ENCODE assay signal across 8 cellular contexts in genomic region chr11:72782081-72782920, GRCh38. TPM values are rescaled to one million over a fixed set of nuclear protein-coding genes. Genes with fewer than 3 reads are reported as not detected.
DNase-seq lines count a peak whose midpoint lies in the region; ATAC-seq, FAIRE-seq and TF ChIP-seq lines count a peak whose summit lies in the region.

No MANE protein-coding gene starts in this region.

- H3K27ac Mint-ChIP-seq in CD8-positive, alpha-beta T cell: peak overlapping the region; percentile 67

- no peak for TF ChIP-seq CTCF in CD8-positive, alpha-beta T cell (IDR thresholded peaks at IDR 0.05)
- TF ChIP-seq CTCF in HEK293 (tag by site-specific recombination; IDR thresholded peaks at IDR 0.05): no peak
- TF ChIP-seq CTCF in hepatocyte (IDR thresholded peaks at IDR 0.05; ENCODE audit: poor library complexity): no peak

- peak overlapping the region; percentile 41 for H2AFZ ChIP-seq in hepatocyte

- peak overlapping the region; percentile 70 for H3K4me3 Mint-ChIP-seq in CD8-positive, alpha-beta T cell

- H3K9me3 Mint-ChIP-seq in CD8-positive, alpha-beta T cell: no peaks in the 10 kb centered on the region

- H3K27me3 Mint-ChIP-seq in CD8-positive, alpha-beta T cell (ENCODE audit: low read depth): no peaks in the 10 kb centered on the region

- CTCF ChIA-PET in CD8-positive, alpha-beta T cell (lab: Charles Lee): interaction anchor here (0.9 to 3.1 kb wide), 6 partner anchors 11 to 360 kb away, joined by 3 to 16 read pairs (median 6); partner anchors contain the start of genes FCHSD2 and STARD10
- CTCF ChIA-PET in HEK293 (lab: Yijun Ruan, JAX): interaction anchor here (0.5 to 1.9 kb wide), 7 partner anchors 12 to 340 kb away, joined by 3 to 9 read pairs (median 4); partner anchors contain the start of gene STARD10

- peak overlapping the region; percentile 94 for H3K4me2 ChIP-seq in hepatocyte

- H3K79me2 ChIP-seq in hepatocyte: peaks cover 41% of the 10 kb centered on the region

- peaks cover 16% of the 10 kb centered on the region for H3K4me1 ChIP-seq in CD8-positive, alpha-beta T cell (ENCODE audit: insufficient read depth, low read length)
- H3K4me1 ChIP-seq in HEK293 (ENCODE audit: control insufficient read depth, insufficient read depth, low read length): no peaks in the 10 kb centered on the region
- peaks cover 63% of the 10 kb centered on the region for H3K4me1 ChIP-seq in hepatocyte (ENCODE audit: insufficient read depth)
- H3K4me1 ChIP-seq in small intestine (ENCODE audit: control insufficient read depth in 2 of 2, insufficient read depth in 1 of 2, low read depth in 1 of 2, low read length in 1 of 2): peaks cover 3 to 4% of the 10 kb centered on the region in 2 donors

- FAIRE-seq in small intestine (lab: Jason Lieb, UNC): no peak

- no peak for DNase-seq in CD8-positive, alpha-beta T cell
- DNase-seq in SW480 (ENCODE audit: low spot score) (peak; percentile 71), hepatocyte (ENCODE audit: low spot score) (peak; percentile 57), small intestine (peak; percentile 78), NCI-H2107 (lab: John Stamatoyannopoulos, UW) (no peak), OCI-M2 (lab: John Stamatoyannopoulos, UW; ENCODE audit: unreplicated experiment) (no peak)

- peaks cover 31% of the 10 kb centered on the region for H3K4me1 Mint-ChIP-seq in CD8-positive, alpha-beta T cell (ENCODE audit: low read depth)

- H3K36me3 ChIP-seq in CD8-positive, alpha-beta T cell (ENCODE audit: insufficient read depth, low read length): no peaks in the 10 kb centered on the region
- H3K36me3 ChIP-seq in HEK293 (ENCODE audit: control insufficient read depth in 2 of 2, insufficient read depth in 1 of 2, low read length in 2 of 2) (peaks cover 0 to 5% of the 10 kb centered on the region in 2 experiments; a peak in 1 of 3 replicates), hepatocyte (replicated peaks; ENCODE audit: insufficient read depth, low read depth) (no peaks in the 10 kb centered on the region), small intestine (ENCODE audit: control insufficient read depth in 2 of 2, insufficient read depth in 2 of 2, low read length in 2 of 2) (no peaks in the 10 kb centered on the region)

- H3K36me3 Mint-ChIP-seq in CD8-positive, alpha-beta T cell: no peaks in the 10 kb centered on the region

- H4K20me1 ChIP-seq in hepatocyte (ENCODE audit: insufficient read depth, poor library complexity, severe bottlenecking): peaks cover 8% of the 10 kb centered on the region

- no peaks in the 10 kb centered on the region for H3K9me2 ChIP-seq in hepatocyte (replicated peaks; ENCODE audit: insufficient read depth)

- ATAC-seq in CD8-positive, alpha-beta T cell: peak; percentile 41
- ATAC-seq in HG02610 (IDR thresholded peaks at IDR 0.05; ENCODE audit: unreplicated experiment): no peak

- WGBS in hepatocyte (ENCODE audit: low lambda C conversion rate, missing lambda C conversion rate): 22% methylated on average over 14 of the region's 14 CpGs
- 9 to 49% (median 31%) methylated on average over 14 of the region's 14 CpGs for WGBS in small intestine, 3 donors

- H3K4me3 ChIP-seq in CD8-positive, alpha-beta T cell (ENCODE audit: low read depth, low read length): peak overlapping the region; percentile 29
- peak overlapping the region; percentile 25; the same call in 1 of the 2 replicates for H3K4me3 ChIP-seq in HEK293 (ENCODE audit: low read depth, low read length)
- peak overlapping the region; percentile 36 for H3K4me3 ChIP-seq in hepatocyte
- peak overlapping the region; percentile 60 to 68 for H3K4me3 ChIP-seq in small intestine (ENCODE audit: low read depth in 1 of 2, low read length in 2 of 2)

- no peak overlapping the region for H3K27ac ChIP-seq in CD8-positive, alpha-beta T cell (ENCODE audit: low read depth, low read length)
- H3K27ac ChIP-seq in HEK293 (ENCODE audit: extremely low read depth, low read depth, low read length): no peak overlapping the region
- H3K27ac ChIP-seq in hepatocyte: peak overlapping the region; percentile 94
- H3K27ac ChIP-seq in small intestine (ENCODE audit: low read depth in 1 of 2, low read length in 1 of 2): peak overlapping the region in 1 of 2 donors; percentile 71

- POLR2A ChIA-PET in CD8-positive, alpha-beta T cell (lab: Charles Lee): interaction anchor here (1.1 to 1.6 kb wide), 2 partner anchors 11 to 57 kb away, joined by 4 to 15 read pairs; partner anchors contain the start of gene STARD10
- POLR2A ChIA-PET in HEK293 (lab: Yijun Ruan, JAX): interaction anchor here (0.7 to 1.8 kb wide), 6 partner anchors 12 to 304 kb away, joined by 3 to 11 read pairs (median 3); partner anchors contain the start of gene STARD10

- no peaks in the 10 kb centered on the region for H3K9me3 ChIP-seq in CD8-positive, alpha-beta T cell (ENCODE audit: low read length)
- H3K9me3 ChIP-seq in HEK293 (ENCODE audit: control insufficient read depth, insufficient read depth, low read depth, low read length) (no peaks in the 10 kb centered on the region), hepatocyte (ENCODE audit: low read depth) (no peaks in the 10 kb centered on the region), small intestine (ENCODE audit: control insufficient read depth, low read depth) (no peaks in the 10 kb centered on the region)

- no peaks in the 10 kb centered on the region for H3K27me3 ChIP-seq in CD8-positive, alpha-beta T cell (ENCODE audit: insufficient read depth, low read length)
- H3K27me3 ChIP-seq in hepatocyte (no peaks in the 10 kb centered on the region), small intestine (ENCODE audit: control insufficient read depth in 2 of 2, insufficient read depth in 2 of 2, low read length in 2 of 2) (no peaks in the 10 kb centered on the region)

- intact Hi-C loops in CD8-positive, alpha-beta T cell (cut with DNase I, micrococcal nuclease): loop anchor here in 1 of 2 experiments (1.0 kb wide), 1 partner anchor 31 kb away; no protein-coding TSS in a partner anchor

TF ChIP-seq in HEK293, 187 proteins besides CTCF, POLR2A, EP300 and RAD21 (continues in another document):
- peak; percentile 59 for TF ChIP-seq ZBTB17 (tag by site-specific recombination; IDR thresholded peaks at IDR 0.05)
- TF ChIP-seq PRDM10 (tag by site-specific recombination; IDR thresholded peaks at IDR 0.05): peak; percentile 31; the same call in 1 of the 2 replicates
- peak; percentile 79 for TF ChIP-seq ZFHX2 (tag by site-specific recombination; conservative IDR thresholded peaks at IDR 0.05)
- peak; percentile 36; the same call in 1 of the 2 replicates for TF ChIP-seq ZIC2 (tag by site-specific recombination; IDR thresholded peaks at IDR 0.05)
- TF ChIP-seq ZNF18 (tag by site-specific recombination; IDR thresholded peaks at IDR 0.05): peak; percentile 72
- peak; percentile 23; the same call in 1 of the 2 replicates for TF ChIP-seq KLF1 (tag by site-specific recombination; IDR thresholded peaks at IDR 0.05)
- no peak for TF ChIP-seq ZNF626 (tag by site-specific recombination; IDR thresholded peaks at IDR 0.05)
- 0 out of 2 replicates have a peak, but pooled peaks have one; percentile 16 for TF ChIP-seq ZNF366 (tag by site-specific recombination; conservative IDR thresholded peaks at IDR 0.05)

RNA-seq across cellular contexts. Expression of gene STARD10, which starts 11.5 kb away (rescaled TPM):
- total RNA-seq in CD8-positive, alpha-beta T cell: 10 to 100 TPM; 22.1 to 25.1 TPM
- total RNA-seq in hepatocyte: 290 and 390 TPM in 2 replicates
- polyA plus RNA-seq in hepatocyte (575 and 686 TPM in 2 replicates), small intestine (100 to 1,000 TPM; 169 to 331 (median 238) TPM)

RNA-seq across cellular contexts. Expression of gene ARAP1, which starts 30.1 kb away (rescaled TPM):
- total RNA-seq in CD8-positive, alpha-beta T cell: 10 to 100 TPM; 93.5 to 95.2 TPM
- total RNA-seq in hepatocyte: 86.9 and 118 TPM in 2 replicates
- polyA plus RNA-seq in hepatocyte (53.2 and 60.2 TPM in 2 replicates), small intestine (10 to 100 TPM; 42.2 to 58.4 (median 48.0) TPM)

RNA-seq across cellular contexts. Expression of gene ATG16L2, which starts 31.9 kb away (rescaled TPM):
- total RNA-seq in CD8-positive, alpha-beta T cell: 10 to 100 TPM; 45.7 to 52.8 TPM
- total RNA-seq in hepatocyte: 8.2 and 11.5 TPM in 2 replicates
- polyA plus RNA-seq in hepatocyte: 20.3 and 27.6 TPM in 2 replicates
- 10 to 100 TPM; 19.7 to 43.2 (median 37.0) TPM for polyA plus RNA-seq in small intestine

Comparison
In these comparisons a context has a peak if more than half of its experiments do, and no peak if none do; other contexts are left out.
1. DNase-seq: peak in SW480 (single experiment), hepatocyte (single experiment) and small intestine (single experiment); none in CD8-positive, alpha-beta T cell (0 of 7), NCI-H2107 (single experiment) and OCI-M2 (single experiment).
2. RNA of gene STARD10, which starts 11.5 kb away (total RNA-seq): 290 to 390 TPM in hepatocyte; 22.1 to 25.1 TPM in CD8-positive, alpha-beta T cell; every median in the first group is over 10 times any median in the second.
3. Peak in every context shown above with its lines, with median percentiles within 50 percentile points of each other: H3K4me3 ChIP-seq.